ENCODE assay signal across 8 cellular contexts in the genomic region with DNA sequence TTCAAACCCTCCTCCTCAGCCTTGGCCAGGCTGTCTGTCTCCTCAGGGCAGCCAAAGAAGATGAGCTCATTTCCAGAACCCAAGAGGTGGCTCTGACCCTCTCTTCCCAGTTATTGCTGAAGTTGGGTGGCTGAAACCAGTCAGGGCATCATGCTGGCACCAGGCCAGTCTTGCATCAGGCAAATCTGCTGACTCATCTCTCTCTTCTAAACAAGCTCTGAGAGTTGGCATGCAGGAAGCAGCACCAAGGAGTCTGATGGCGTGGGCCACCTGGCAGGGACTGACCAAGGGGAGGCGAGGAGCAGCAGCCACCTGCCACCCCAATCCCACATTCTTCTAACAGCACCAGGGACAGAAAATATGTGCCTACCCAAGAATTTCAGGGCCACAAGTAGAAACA.
DNase-seq lines count a peak whose midpoint lies in the region; ATAC-seq and TF ChIP-seq lines count a peak whose summit lies in the region.

No MANE protein-coding gene starts in this region.

- CTCF ChIA-PET in activated CD8-positive, alpha-beta T cell treated with anti-CD3 and anti-CD28 coated beads for 36 hours (lab: Charles Lee), result interaction anchor here (1.1 kb wide), 1 partner anchor 129 kb away, joined by 5 read pairs; no protein-coding TSS in a partner anchor
- CTCF ChIA-PET in activated CD8-positive, alpha-beta T cell treated with anti-CD3 and anti-CD28 coated beads, Interleukin-2, amount 10 ng/mL, durations not matched to agents 7 days and 5 days (lab: Charles Lee), result interaction anchor here (0.8 kb wide), 1 partner anchor 11 kb away, joined by 3 read pairs; no protein-coding TSS in a partner anchor

- POLR2A ChIA-PET in activated CD8-positive, alpha-beta T cell treated with anti-CD3 and anti-CD28 coated beads for 36 hours (lab: Charles Lee), result no interaction called here
- POLR2A ChIA-PET in activated CD8-positive, alpha-beta T cell treated with anti-CD3 and anti-CD28 coated beads, Interleukin-2, amount 10 ng/mL, durations not matched to agents 7 days and 5 days (lab: Charles Lee), result no interaction called here

- peaks cover 9% of the 10 kb centered on the region for H3K4me1 Mint-ChIP-seq in activated CD8-positive, alpha-beta T cell treated with anti-CD3 and anti-CD28 coated beads for 36 hours (ENCODE audit: low read depth)
- H3K4me1 Mint-ChIP-seq in activated CD8-positive, alpha-beta T cell treated with anti-CD3 and anti-CD28 coated beads, Interleukin-2, amount 10 ng/mL, durations not matched to agents 7 days and 5 days (ENCODE audit: low read depth), result no peaks in the 10 kb centered on the region

- H3K9me3 Mint-ChIP-seq in activated CD8-positive, alpha-beta T cell treated with anti-CD3 and anti-CD28 coated beads for 36 hours, result no peaks in the 10 kb centered on the region
- no peaks in the 10 kb centered on the region for H3K9me3 Mint-ChIP-seq in activated CD8-positive, alpha-beta T cell treated with anti-CD3 and anti-CD28 coated beads, Interleukin-2, amount 10 ng/mL, durations not matched to agents 7 days and 5 days (ENCODE audit: insufficient read depth)

- intact Hi-C loops in activated CD8-positive, alpha-beta T cell treated with anti-CD3 and anti-CD28 coated beads for 36 hours (cut with micrococcal nuclease), result no loop called here

- H3K36me3 Mint-ChIP-seq in activated CD8-positive, alpha-beta T cell treated with anti-CD3 and anti-CD28 coated beads for 36 hours (ENCODE audit: low read depth), result no peaks in the 10 kb centered on the region
- no peaks in the 10 kb centered on the region for H3K36me3 Mint-ChIP-seq in activated CD8-positive, alpha-beta T cell treated with anti-CD3 and anti-CD28 coated beads, Interleukin-2, amount 10 ng/mL, durations not matched to agents 7 days and 5 days (ENCODE audit: low read depth)

- ATAC-seq in activated CD8-positive, alpha-beta T cell treated with anti-CD3 and anti-CD28 coated beads for 36 hours, result no peak
- no peak for ATAC-seq in activated CD8-positive, alpha-beta T cell treated with anti-CD3 and anti-CD28 coated beads, Interleukin-2, amount 10 ng/mL, durations not matched to agents 7 days and 5 days
- ATAC-seq in HG02571 (IDR thresholded peaks at IDR 0.05; ENCODE audit: unreplicated experiment) (no peak), GM21528 (IDR thresholded peaks at IDR 0.05; ENCODE audit: low FRiP score, unreplicated experiment) (no peak)
- no peak for ATAC-seq in activated CD4-positive, CD25-positive, alpha-beta regulatory T cell treated with anti-CD3 and anti-CD28 coated beads, Interleukin-2, amount 50 U/mL, for 24 hours

- TF ChIP-seq CTCF in activated CD8-positive, alpha-beta T cell treated with anti-CD3 and anti-CD28 coated beads for 36 hours (IDR thresholded peaks at IDR 0.05), result no peak

- H3K4me3 Mint-ChIP-seq in activated CD8-positive, alpha-beta T cell treated with anti-CD3 and anti-CD28 coated beads for 36 hours, result no peak overlapping the region
- H3K4me3 Mint-ChIP-seq in activated CD8-positive, alpha-beta T cell treated with anti-CD3 and anti-CD28 coated beads, Interleukin-2, amount 10 ng/mL, durations not matched to agents 7 days and 5 days, result no peak overlapping the region

- DNase-seq in activated CD8-positive, alpha-beta T cell treated with anti-CD3 and anti-CD28 coated beads for 36 hours, result peak; percentile 35
- no peak for DNase-seq in activated CD8-positive, alpha-beta T cell treated with anti-CD3 and anti-CD28 coated beads, Interleukin-2, amount 10 ng/mL, durations not matched to agents 7 days and 5 days
- peak; percentile 28 to 93 for DNase-seq in NCI-H446 (lab: John Stamatoyannopoulos, UW)
- DNase-seq in epithelial cell of prostate (ENCODE audit: low read depth, low spot score), result peak; percentile 79
- peak; percentile 9 for DNase-seq in stimulated activated CD4-positive, alpha-beta T cell treated with anti-CD3 and anti-CD28 coated beads, Interleukin-4, amount 100 ng/mL, for 1 hour

- H3K27me3 Mint-ChIP-seq in activated CD8-positive, alpha-beta T cell treated with anti-CD3 and anti-CD28 coated beads for 36 hours, result no peaks in the 10 kb centered on the region
- no peaks in the 10 kb centered on the region for H3K27me3 Mint-ChIP-seq in activated CD8-positive, alpha-beta T cell treated with anti-CD3 and anti-CD28 coated beads, Interleukin-2, amount 10 ng/mL, durations not matched to agents 7 days and 5 days (ENCODE audit: low read depth)

- H3K27ac Mint-ChIP-seq in activated CD8-positive, alpha-beta T cell treated with anti-CD3 and anti-CD28 coated beads for 36 hours, result no peak overlapping the region
- no peak overlapping the region for H3K27ac Mint-ChIP-seq in activated CD8-positive, alpha-beta T cell treated with anti-CD3 and anti-CD28 coated beads, Interleukin-2, amount 10 ng/mL, durations not matched to agents 7 days and 5 days

- peak overlapping the region; percentile 22 for H3K27ac ChIP-seq in epithelial cell of prostate
